10 cellular contexts compared by ENCODE assay signal in the genomic region with DNA sequence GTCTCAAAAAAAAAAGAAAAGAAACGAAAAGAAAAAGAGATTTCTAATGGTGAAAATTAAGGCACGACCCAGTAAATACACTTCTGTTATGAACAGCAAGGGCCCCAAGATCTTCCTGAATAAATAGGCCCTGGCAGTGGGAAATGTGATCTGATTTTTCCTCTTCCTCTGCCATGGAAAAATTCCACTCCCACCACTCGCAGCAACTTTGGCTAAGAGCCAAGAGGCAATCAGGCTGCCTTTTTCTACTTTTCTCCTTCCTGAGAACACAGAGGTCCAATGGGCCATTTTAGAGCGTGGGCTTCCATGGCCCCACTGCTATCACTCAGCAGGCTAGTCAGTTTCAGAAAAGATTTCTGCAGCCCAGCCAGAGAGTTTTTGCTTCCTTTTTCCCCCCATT. TPM values are rescaled to one million over a fixed set of nuclear protein-coding genes. Genes with fewer than 3 reads are reported as not detected.
DNase-seq lines count a peak whose midpoint lies in the region; ATAC-seq and TF ChIP-seq lines count a peak whose summit lies in the region.
"Had no signal": no experiment of that assay in that cellular context is flagged by ENCODE, and none has a peak within 500 bp of the region (broad histone marks: within the 10 kb centered on the region; RNA-seq: fewer than 3 reads in every experiment).

No MANE protein-coding gene starts in this region.

- no peak overlapping the region for H3K4ac ChIP-seq in H9 (ENCODE audit: low read depth, low read length)

- no peak overlapping the region for H4K91ac ChIP-seq in H9 (ENCODE audit: insufficient read length, low read depth, low read length)

- no peak overlapping the region for H3T11ph ChIP-seq in H9 (ENCODE audit: low read length)

- H3K27ac ChIP-seq in gastroesophageal sphincter (peak overlapping the region in 3 of 4 donors; percentile 25 to 60 (median 54)), sigmoid colon (peak overlapping the region in 3 of 4 donors; percentile 36 to 43 (median 41)), H9 (ENCODE audit: insufficient read length, low read depth, low read length) (no peak overlapping the region)
- no peak overlapping the region for H3K27ac ChIP-seq in effector memory CD4-positive, alpha-beta T cell (ENCODE audit: insufficient read depth, low read length, poor library complexity, severe bottlenecking)

- peaks cover 0 to 3% of the 10 kb centered on the region in 2 experiments; a peak in 1 of 5 replicates for H3K9me3 Mint-ChIP-seq in H9

- H3K27me3 ChIP-seq in gastroesophageal sphincter, result no peaks in the 10 kb centered on the region
- no peaks in the 10 kb centered on the region for H3K27me3 ChIP-seq in sigmoid colon
- H3K27me3 ChIP-seq in effector memory CD4-positive, alpha-beta T cell (replicated peaks; ENCODE audit: control insufficient read depth, insufficient read depth, low read length, poor library complexity, severe bottlenecking), result no peaks in the 10 kb centered on the region
- H3K27me3 ChIP-seq in H9 (ENCODE audit: insufficient read depth, low read length), result no peaks in the 10 kb centered on the region

- TF ChIP-seq EP300 in gastroesophageal sphincter (IDR thresholded peaks at IDR 0.05), result no peak
- no peak for TF ChIP-seq EP300 in sigmoid colon (IDR thresholded peaks at IDR 0.05)

- H3K4me2 ChIP-seq in H9 (ENCODE audit: insufficient read depth, insufficient read length, low read length), result no peak overlapping the region

- H2AFZ ChIP-seq in H9 (ENCODE audit: low read length), result no peak overlapping the region

- H3K79me2 ChIP-seq in H9 (ENCODE audit: insufficient read depth, low read length), result no peaks in the 10 kb centered on the region

- H3K18ac ChIP-seq in H9 (ENCODE audit: insufficient read length, low read depth, low read length), result no peak overlapping the region

- H3K9me3 ChIP-seq in gastroesophageal sphincter, result no peaks in the 10 kb centered on the region
- no peaks in the 10 kb centered on the region for H3K9me3 ChIP-seq in sigmoid colon
- H3K9me3 ChIP-seq in effector memory CD4-positive, alpha-beta T cell (ENCODE audit: control insufficient read depth, low read length), result no peaks in the 10 kb centered on the region
- no peaks in the 10 kb centered on the region for H3K9me3 ChIP-seq in H9 (ENCODE audit: control insufficient read depth, low read depth, low read length)
- H3K9me3 ChIP-seq: Caco-2 had no signal

- H4K8ac ChIP-seq in H9 (replicated peaks; ENCODE audit: insufficient read length, low read depth, low read length), result no peak overlapping the region

- no peaks in the 10 kb centered on the region for H3K79me1 ChIP-seq in H9 (ENCODE audit: insufficient read depth, low read depth, low read length, poor library complexity, severe bottlenecking)

- no peak overlapping the region for H4K5ac ChIP-seq in H9 (ENCODE audit: insufficient read length, low read depth, low read length)

- H3K36me3 ChIP-seq in gastroesophageal sphincter (no peaks in the 10 kb centered on the region), sigmoid colon (no peaks in the 10 kb centered on the region)
- H3K36me3 ChIP-seq in effector memory CD4-positive, alpha-beta T cell (ENCODE audit: control insufficient read depth, insufficient read depth, low read length), result no peaks in the 10 kb centered on the region

- 12 to 32% methylated on average over 4 of the region's 4 CpGs for WGBS in gastroesophageal sphincter (ENCODE audit: low coverage in 1 of 2), 2 donors
- 65 to 74% methylated on average over 4 of the region's 4 CpGs for WGBS in sigmoid colon, 2 donors
- WGBS in H9 (ENCODE audit: extremely low coverage, insufficient read length, low lambda C conversion rate), result no CpG with 5 or more reads among the region's 4 CpGs

- H3K27ac Mint-ChIP-seq in H9, result 0 out of 7 replicates have a peak overlapping the region, but pooled peaks of 1 of the 3 experiments have one; percentile 25

- no peak overlapping the region for H2AK5ac ChIP-seq in H9 (ENCODE audit: insufficient read length, low read length)

- H3K27me3 Mint-ChIP-seq in H9 (ENCODE audit: low read depth), result no peaks in the 10 kb centered on the region; the same call in none of the 2 replicates

- no peak overlapping the region for H3K9ac ChIP-seq in H9 (ENCODE audit: extremely low read depth, insufficient read length, low read length)

- no peak overlapping the region for H2BK15ac ChIP-seq in H9 (ENCODE audit: low read depth, low read length)

- no peaks in the 10 kb centered on the region for H3K4me1 Mint-ChIP-seq in H9

- no peak overlapping the region for H3K4me3 Mint-ChIP-seq in H9

- H3K23me2 ChIP-seq in H9 (ENCODE audit: insufficient read length, low read depth, low read length, poor library complexity, severe bottlenecking), result no peaks in the 10 kb centered on the region

- DNase-seq in H4 (ENCODE audit: low spot score) (peak; percentile 22), RPMI7951 (ENCODE audit: low read depth) (peak; percentile 7), sigmoid colon (peak; percentile 70), AG20443 (ENCODE audit: low spot score) (no peak), H9 (no peak)
- DNase-seq in activated naive CD4-positive, alpha-beta T cell treated with Interleukin-2 at 50 U/mL for 16 hours, result no peak
- DNase-seq in effector memory CD4-positive, alpha-beta T cell, result no peak
- DNase-seq: activated gamma-delta T cell, Caco-2 had no signal

- no peak for ATAC-seq in gastroesophageal sphincter

- H3K14ac ChIP-seq in H9 (ENCODE audit: insufficient read depth, low read length), result no peak overlapping the region

- no peaks in the 10 kb centered on the region for H3K36me3 Mint-ChIP-seq in H9 (ENCODE audit: insufficient read depth in 1 of 3, low read depth in 3 of 3)

- no peak overlapping the region for H3K56ac ChIP-seq in H9 (ENCODE audit: insufficient read length, low read depth, low read length)

- peaks cover 0 to 18% (median 0%) of the 10 kb centered on the region in 3 donors for H3K4me1 ChIP-seq in gastroesophageal sphincter
- peaks cover 0 to 10% (median 3%) of the 10 kb centered on the region in 4 donors for H3K4me1 ChIP-seq in sigmoid colon
- H3K4me1 ChIP-seq in effector memory CD4-positive, alpha-beta T cell (ENCODE audit: control insufficient read depth, insufficient read depth, low read length, poor library complexity, severe bottlenecking), result no peaks in the 10 kb centered on the region
- no peaks in the 10 kb centered on the region for H3K4me1 ChIP-seq in H9 (ENCODE audit: insufficient read depth, low read length)
- H3K4me1 ChIP-seq: Caco-2 had no signal

- no peak overlapping the region for H2BK120ac ChIP-seq in H9 (ENCODE audit: low read depth, low read length, poor library complexity, severe bottlenecking)

- TF ChIP-seq POLR2A in gastroesophageal sphincter (IDR thresholded peaks at IDR 0.05) (no peak), sigmoid colon (IDR thresholded peaks at IDR 0.05) (no peak)

- no peak overlapping the region for H2BK20ac ChIP-seq in H9 (ENCODE audit: low read depth, low read length, poor library complexity, severe bottlenecking)

- H3K4me3 ChIP-seq in gastroesophageal sphincter, result no peak overlapping the region
- H3K4me3 ChIP-seq in sigmoid colon, result no peak overlapping the region
- H3K4me3 ChIP-seq in effector memory CD4-positive, alpha-beta T cell (ENCODE audit: insufficient read depth, low read depth, low read length, poor library complexity, severe bottlenecking), result no peak overlapping the region

- intact Hi-C loops in sigmoid colon (cut with DNase I), result no loop called here

- H2BK5ac ChIP-seq in H9 (ENCODE audit: insufficient read length, low read length), result no peak overlapping the region

- H4K20me1 ChIP-seq in H9 (ENCODE audit: control insufficient read depth, insufficient read depth, insufficient read length), result no peaks in the 10 kb centered on the region

- no peak for TF ChIP-seq CTCF in gastroesophageal sphincter (IDR thresholded peaks at IDR 0.05)
- TF ChIP-seq CTCF in sigmoid colon (IDR thresholded peaks at IDR 0.05), result no peak
- TF ChIP-seq CTCF in H9 (conservative IDR thresholded peaks at IDR 0.05), result no peak

- H2BK12ac ChIP-seq in H9 (ENCODE audit: insufficient read length, low read depth, low read length), result no peak overlapping the region

- no peak overlapping the region for H3K23ac ChIP-seq in H9 (ENCODE audit: insufficient read length, low read depth, low read length)

RNA-seq across cellular contexts. Expression of a gene that starts 33.7 kb away (rescaled TPM):
- 18.0 and 22.6 TPM in 2 replicates for total RNA-seq in H4 (2014; rRNA removed; shearing (Covaris generic))
- 37.5 and 59.9 TPM in 2 replicates for total RNA-seq in RPMI7951 (2014; rRNA removed; shearing (Covaris generic))
- total RNA-seq in gastroesophageal sphincter (10 to 100 TPM; 39.6 to 72.7 (median 60.7) TPM), sigmoid colon (10 to 100 TPM; 37.8 to 74.1 (median 46.2) TPM), H9 (2021) (45.2 and 45.6 TPM in 2 replicates)
- polyA plus RNA-seq in sigmoid colon, result 10 to 100 TPM in 2 of 3 donors, 1 to 10 TPM in 1; 9.7 to 13.5 (median 10.8) TPM

Comparison
In these comparisons a context has a peak if more than half of its experiments do, and no peak if none do; other contexts are left out.
1. DNase-seq: peak in H4 (single experiment), RPMI7951 (single experiment) and sigmoid colon (single experiment); none in activated naive CD4-positive, alpha-beta T cell treated with Interleukin-2 at 50 U/mL for 16 hours (single experiment), AG20443 (single experiment), effector memory CD4-positive, alpha-beta T cell (0 of 3) and H9 (single experiment).
2. H3K27ac ChIP-seq: peak in gastroesophageal sphincter (3 of 4) and sigmoid colon (3 of 4); none in effector memory CD4-positive, alpha-beta T cell (single experiment) and H9 (single experiment).